ENCODE assay signal across 8 cellular contexts in the genomic region with DNA sequence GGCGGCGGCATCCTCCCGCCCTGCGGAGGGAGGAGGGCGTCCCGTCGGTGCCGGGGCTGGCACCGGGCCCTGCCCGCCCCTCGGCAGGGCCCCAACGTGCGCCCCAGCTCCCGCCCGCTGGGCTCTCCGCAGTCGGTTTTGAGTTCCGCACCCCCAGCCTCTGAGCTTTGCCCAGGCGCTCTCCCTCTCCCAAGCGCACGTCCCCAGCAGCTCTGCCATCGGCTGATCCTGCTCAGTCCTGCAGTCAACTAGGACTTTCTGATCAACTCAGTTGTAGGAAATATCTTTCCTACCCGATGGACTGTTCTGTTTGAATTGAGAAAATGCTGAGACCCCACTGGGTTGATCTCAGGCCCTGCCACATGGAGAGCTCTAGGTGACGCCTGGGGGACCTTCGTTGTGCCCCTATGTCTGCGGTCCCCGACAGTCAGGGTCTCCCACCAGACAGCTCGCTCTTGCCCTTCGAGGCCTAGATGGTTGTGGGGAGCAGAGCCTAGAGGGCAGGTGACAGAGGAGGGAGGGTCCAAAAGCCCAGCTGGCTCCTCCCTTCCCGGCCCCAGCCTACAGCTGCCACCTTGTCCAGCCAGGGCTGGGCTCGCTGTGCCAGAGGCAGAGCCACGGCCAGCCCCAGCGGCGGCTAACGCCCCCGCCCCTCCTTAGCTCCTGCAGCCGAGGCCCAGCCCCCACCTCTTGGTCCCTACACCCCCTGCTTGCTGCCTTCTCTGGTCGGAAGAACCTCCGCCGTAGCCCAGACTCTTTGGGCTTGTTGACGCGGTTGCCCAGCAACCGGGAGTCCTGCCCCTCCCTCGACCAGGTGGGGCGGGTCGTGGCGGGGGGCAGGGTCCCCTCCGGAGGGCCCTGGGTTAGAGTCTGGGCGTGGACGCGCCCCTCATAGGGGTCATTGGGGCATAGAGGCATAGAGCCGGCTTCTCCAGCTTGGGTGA. TPM values are rescaled to one million over a fixed set of nuclear protein-coding genes. Genes with fewer than 3 reads are reported as not detected.
DNase-seq lines count a peak whose midpoint lies in the region; TF ChIP-seq lines count a peak whose summit lies in the region.

Gene LKAAEAR1 (minus strand): TSS at position 190 of the 944 bp plus-strand sequence. CDS start 179 bp downstream, at position 11.

- H3K4me3 ChIP-seq in CD4-positive, alpha-beta memory T cell (ENCODE audit: low read length in 2 of 2): peak within 1 kb of the TSS; percentile 29 to 51
- H3K4me3 ChIP-seq in NB4 (ENCODE audit: low read depth, low read length) (peak within 1 kb of the TSS; percentile 13), colonic mucosa (peak within 1 kb of the TSS; percentile 44)

- H3K36me3 Mint-ChIP-seq in CD4-positive, alpha-beta memory T cell: no peaks in the 10 kb centered on the region
- H3K36me3 Mint-ChIP-seq in nephron progenitor cell (ENCODE audit: low read depth): no peaks in the 10 kb centered on the region

- POLR2A ChIA-PET in CD4-positive, alpha-beta memory T cell (lab: Charles Lee; ENCODE audit: partially characterized antibody): interaction anchor here (0.9 to 1.9 kb wide), 9 partner anchors 12 to 172 kb away, joined by 3 to 13 read pairs (median 5); partner anchors contain the start of genes PRPF6 and TCEA2

- H3K9me3 ChIP-seq in CD4-positive, alpha-beta memory T cell (ENCODE audit: control insufficient read depth in 1 of 2, low read length in 2 of 2): no peaks in the 10 kb centered on the region
- H3K9me3 ChIP-seq in colonic mucosa: no peaks in the 10 kb centered on the region

- peak in 1 of 5 donors; percentile 23 for DNase-seq in CD4-positive, alpha-beta memory T cell
- DNase-seq in NB4 (ENCODE audit: low read depth) (no peak), colonic mucosa (no peak), nephron progenitor cell (no peak), NCI-H2107 (lab: John Stamatoyannopoulos, UW) (no peak), ureter (ENCODE audit: low spot score) (no peak), cerebellar nuclear complex (lab: John Stamatoyannopoulos, UW) (no peak), NOMO-1 treated with dmso at 0.1 percent for 144 hours (lab: John Stamatoyannopoulos, UW; ENCODE audit: unreplicated experiment) (no peak)

- no peak for TF ChIP-seq POLR2A in NB4 (IDR thresholded peaks at IDR 0.05; ENCODE audit: extremely low read depth, insufficient read length)

- TF ChIP-seq CTCF in NB4 (IDR thresholded peaks at IDR 0.05; ENCODE audit: low read depth, low read length) (no peak), colonic mucosa (IDR thresholded peaks at IDR 0.05) (no peak), nephron progenitor cell (IDR thresholded peaks at IDR 0.05) (no peak)

- H3K9ac ChIP-seq in colonic mucosa (ENCODE audit: low read depth in 2 of 2, low read length in 2 of 2): peak within 1 kb of the TSS in 1 of 2 donors; percentile 35

- peaks cover 0 to 14% (median 3%) of the 10 kb centered on the region in 8 donors for H3K9me3 Mint-ChIP-seq in CD4-positive, alpha-beta memory T cell
- peaks cover 16% of the 10 kb centered on the region for H3K9me3 Mint-ChIP-seq in nephron progenitor cell

- peak within 1 kb of the TSS; percentile 9 for H3K27ac ChIP-seq in CD4-positive, alpha-beta memory T cell (ENCODE audit: low read depth, low read length)
- H3K27ac ChIP-seq in colonic mucosa: no peak within 1 kb of the TSS

- no peaks in the 10 kb centered on the region for H3K36me3 ChIP-seq in CD4-positive, alpha-beta memory T cell (ENCODE audit: insufficient read depth, low read length)
- H3K36me3 ChIP-seq in colonic mucosa: no peaks in the 10 kb centered on the region

- H3K27me3 ChIP-seq in CD4-positive, alpha-beta memory T cell (ENCODE audit: insufficient read depth, low read length): no peaks in the 10 kb centered on the region
- H3K27me3 ChIP-seq in colonic mucosa: peaks cover 19% of the 10 kb centered on the region

- peaks cover 11 to 39% (median 25%) of the 10 kb centered on the region in 4 donors for H3K4me1 Mint-ChIP-seq in CD4-positive, alpha-beta memory T cell
- peaks cover 27% of the 10 kb centered on the region for H3K4me1 Mint-ChIP-seq in nephron progenitor cell

- peak within 1 kb of the TSS; percentile 84 to 93 (median 88) for H3K4me3 Mint-ChIP-seq in CD4-positive, alpha-beta memory T cell
- H3K4me3 Mint-ChIP-seq in nephron progenitor cell: peak within 1 kb of the TSS; percentile 88

- H3K4me1 ChIP-seq in CD4-positive, alpha-beta memory T cell (ENCODE audit: insufficient read depth, low read length): peaks cover 26% of the 10 kb centered on the region
- H3K4me1 ChIP-seq in colonic mucosa: peaks cover 3% of the 10 kb centered on the region

- peak within 1 kb of the TSS in 5 of 7 donors; percentile 52 to 89 (median 74) for H3K27ac Mint-ChIP-seq in CD4-positive, alpha-beta memory T cell
- H3K27ac Mint-ChIP-seq in nephron progenitor cell: no peak within 1 kb of the TSS

- intact Hi-C loops in CD4-positive, alpha-beta memory T cell (cut with micrococcal nuclease): no loop called here
- intact Hi-C loops in colonic mucosa (cut with DNase I): no loop called here

- H3K27me3 Mint-ChIP-seq in CD4-positive, alpha-beta memory T cell: no peaks in the 10 kb centered on the region
- H3K27me3 Mint-ChIP-seq in nephron progenitor cell (ENCODE audit: low read depth, poor library complexity): peaks cover 79% of the 10 kb centered on the region

- CTCF ChIA-PET in CD4-positive, alpha-beta memory T cell (lab: Charles Lee; ENCODE audit: partially characterized antibody): interaction anchor here (0.9 to 5.2 kb wide), 10 partner anchors 9 to 178 kb away, joined by 3 to 73 read pairs (median 4); partner anchors contain the start of gene PRPF6

RNA-seq across cellular contexts. Expression of gene LKAAEAR1, which starts in this region (rescaled TPM):
- under 1 TPM in 1 of 2 experiments, not detected in 1; 0.39 TPM for total RNA-seq in CD4-positive, alpha-beta memory T cell
- under 1 TPM; 0.30 to 0.63 TPM for polyA plus RNA-seq in CD4-positive, alpha-beta memory T cell
- total RNA-seq in colonic mucosa: not detected
- not detected for total RNA-seq in ureter
